21 cellular contexts compared by ENCODE assay signal in the genomic region with DNA sequence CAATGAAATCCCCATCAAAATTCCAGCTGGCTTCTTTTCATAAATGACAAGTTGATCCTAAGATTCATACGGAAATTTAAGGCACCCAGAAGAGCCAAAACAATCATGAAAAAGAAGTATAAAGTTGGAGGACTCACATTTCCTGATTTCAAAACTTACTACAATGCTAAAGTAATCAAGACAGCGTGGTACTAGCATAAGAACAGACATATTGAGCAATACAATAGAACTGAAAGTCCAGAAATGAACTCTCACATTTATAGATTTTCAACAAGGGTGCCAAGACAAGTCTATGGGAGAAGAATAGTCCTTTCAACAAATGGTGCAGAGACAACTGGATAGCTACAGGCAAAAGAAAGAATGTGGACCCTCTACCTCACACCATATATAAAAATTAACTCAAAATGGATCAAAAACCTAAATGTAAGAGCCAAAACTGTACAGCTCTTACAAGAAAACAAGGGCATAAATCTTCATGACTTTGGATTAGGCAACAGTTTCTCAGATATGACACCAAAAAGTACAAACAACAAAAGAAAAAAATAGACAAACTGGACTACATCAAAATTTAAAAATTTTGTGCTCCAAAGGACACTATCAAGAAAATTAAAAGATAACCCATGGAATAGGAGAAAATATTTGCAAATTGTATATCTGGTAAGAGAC. TPM values are rescaled to one million over a fixed set of nuclear protein-coding genes. Genes with fewer than 3 reads are reported as not detected.
DNase-seq lines count a peak whose midpoint lies in the region; ATAC-seq and TF ChIP-seq lines count a peak whose summit lies in the region.
"Had no signal": no experiment of that assay in that cellular context is flagged by ENCODE, and none has a peak within 500 bp of the region (broad histone marks: within the 10 kb centered on the region; RNA-seq: fewer than 3 reads in every experiment).

No MANE protein-coding gene starts in this region.

- in situ Hi-C loops in mammary epithelial cell (cut with MboI; ENCODE audit: low sequenced_read_pairs in 2 of 2): no loop called here

- no peak overlapping the region for H3K9ac ChIP-seq in mammary epithelial cell (ENCODE audit: insufficient read depth, low read length)

- H3K4me3 ChIP-seq in mammary epithelial cell (replicated peaks in 1 of 3; ENCODE audit: insufficient read depth in 1 of 3, low read depth in 2 of 3, low read length in 3 of 3) (no peak overlapping the region), fibroblast of mammary gland (ENCODE audit: control insufficient read depth, low read depth, low read length) (no peak overlapping the region)
- H3K4me3 ChIP-seq: PC-9 had no signal

- intact Hi-C loops in MCF 10A (cut with micrococcal nuclease): no loop called here
- intact Hi-C loops in mammary epithelial cell (cut with micrococcal nuclease): no loop called here

- CTCF ChIA-PET in MCF 10A (lab: Yijun Ruan, JAX): no interaction called here
- CTCF ChIA-PET in mammary epithelial cell (lab: Charles Lee; ENCODE audit: low non-redundant PET): no interaction called here

- H3K27me3 Mint-ChIP-seq in MCF 10A (ENCODE audit: insufficient read depth, unreplicated experiment): peaks cover 11% of the 10 kb centered on the region
- no peaks in the 10 kb centered on the region for H3K27me3 Mint-ChIP-seq in activated T-helper 17 cell treated with anti-CD3 and anti-CD28 coated beads, Interleukin-2, amount 50 U/mL, for 72 hours
- H3K27me3 Mint-ChIP-seq in stimulated activated naive CD8-positive, alpha-beta T cell treated with anti-CD3 and anti-CD28 coated beads, Interleukin-15, amount 100 ng/mL, for 72 hours: no peaks in the 10 kb centered on the region

- no peaks in the 10 kb centered on the region for H3K27me3 ChIP-seq in mammary epithelial cell (ENCODE audit: insufficient read depth, low read length)

- H3K4me1 Mint-ChIP-seq in MCF 10A (ENCODE audit: insufficient read depth, unreplicated experiment): no peaks in the 10 kb centered on the region
- peaks cover 12% of the 10 kb centered on the region for H3K4me1 Mint-ChIP-seq in activated T-helper 17 cell treated with anti-CD3 and anti-CD28 coated beads, Interleukin-2, amount 50 U/mL, for 72 hours
- H3K4me1 Mint-ChIP-seq in stimulated activated naive CD8-positive, alpha-beta T cell treated with anti-CD3 and anti-CD28 coated beads, Interleukin-15, amount 100 ng/mL, for 72 hours: peaks cover 28% of the 10 kb centered on the region

- POLR2A ChIA-PET in MCF 10A (lab: Yijun Ruan, JAX): interaction anchor here (0.6 kb wide), 1 partner anchor 27 kb away, joined by 3 read pairs; no protein-coding TSS in a partner anchor

- H4K20me1 ChIP-seq in mammary epithelial cell (ENCODE audit: insufficient read depth, low read length): no peaks in the 10 kb centered on the region

- no peak overlapping the region for H3K4me2 ChIP-seq in mammary epithelial cell (ENCODE audit: insufficient read depth, low read depth, low read length)
- H3K4me2 ChIP-seq: PC-9 had no signal

- ATAC-seq in activated T-helper 17 cell treated with anti-CD3 and anti-CD28 coated beads, Interleukin-2, amount 50 U/mL, for 72 hours (replicated peaks): no peak
- no peak for ATAC-seq in stimulated activated naive CD8-positive, alpha-beta T cell treated with anti-CD3 and anti-CD28 coated beads, Interleukin-15, amount 100 ng/mL, for 72 hours
- ATAC-seq in HG03571 (IDR thresholded peaks at IDR 0.05; ENCODE audit: unreplicated experiment) (no peak), HG02678 (IDR thresholded peaks at IDR 0.05; ENCODE audit: unreplicated experiment) (no peak)
- ATAC-seq: SK-N-SH treated with all-trans-retinoic acid at 6 μM for 48 hours had no signal

- peak overlapping the region; percentile 76 for H3K27ac Mint-ChIP-seq in MCF 10A (ENCODE audit: low read depth, unreplicated experiment)
- no peak overlapping the region for H3K27ac Mint-ChIP-seq in activated T-helper 17 cell treated with anti-CD3 and anti-CD28 coated beads, Interleukin-2, amount 50 U/mL, for 72 hours
- no peak overlapping the region for H3K27ac Mint-ChIP-seq in stimulated activated naive CD8-positive, alpha-beta T cell treated with anti-CD3 and anti-CD28 coated beads, Interleukin-15, amount 100 ng/mL, for 72 hours

- H2AFZ ChIP-seq in mammary epithelial cell (ENCODE audit: low read depth, low read length): no peak overlapping the region
- H2AFZ ChIP-seq: PC-9 had no signal

- no peaks in the 10 kb centered on the region for H3K9me3 Mint-ChIP-seq in MCF 10A (ENCODE audit: unreplicated experiment)
- H3K9me3 Mint-ChIP-seq in activated T-helper 17 cell treated with anti-CD3 and anti-CD28 coated beads, Interleukin-2, amount 50 U/mL, for 72 hours: no peaks in the 10 kb centered on the region
- H3K9me3 Mint-ChIP-seq in stimulated activated naive CD8-positive, alpha-beta T cell treated with anti-CD3 and anti-CD28 coated beads, Interleukin-15, amount 100 ng/mL, for 72 hours: no peaks in the 10 kb centered on the region

- no peaks in the 10 kb centered on the region for H3K9me3 ChIP-seq in mammary epithelial cell (replicated peaks; ENCODE audit: insufficient read depth, low read length)

- peak overlapping the region; percentile 11 for H3K4me3 Mint-ChIP-seq in MCF 10A (ENCODE audit: unreplicated experiment)
- peak overlapping the region; percentile 33 for H3K4me3 Mint-ChIP-seq in activated T-helper 17 cell treated with anti-CD3 and anti-CD28 coated beads, Interleukin-2, amount 50 U/mL, for 72 hours
- H3K4me3 Mint-ChIP-seq in stimulated activated naive CD8-positive, alpha-beta T cell treated with anti-CD3 and anti-CD28 coated beads, Interleukin-15, amount 100 ng/mL, for 72 hours: peak overlapping the region; percentile 5 to 37

- H3K79me2 ChIP-seq in mammary epithelial cell (ENCODE audit: insufficient read depth, low read length): no peaks in the 10 kb centered on the region

- peaks cover 56% of the 10 kb centered on the region for H3K36me3 Mint-ChIP-seq in MCF 10A (ENCODE audit: insufficient read depth, unreplicated experiment)
- peaks cover 58% of the 10 kb centered on the region for H3K36me3 Mint-ChIP-seq in activated T-helper 17 cell treated with anti-CD3 and anti-CD28 coated beads, Interleukin-2, amount 50 U/mL, for 72 hours (ENCODE audit: low read depth)

- peak; percentile 15 for DNase-seq in MCF 10A (ENCODE audit: unreplicated experiment)
- DNase-seq in mammary epithelial cell: no peak
- peak; percentile 72 for DNase-seq in fibroblast of mammary gland (ENCODE audit: low read depth)
- no peak for DNase-seq in stimulated activated naive CD8-positive, alpha-beta T cell treated with anti-CD3 and anti-CD28 coated beads, Interleukin-15, amount 100 ng/mL, for 72 hours
- DNase-seq in NCI-H510A treated with DMSO at 0.1 percent for 48 hours (lab: John Stamatoyannopoulos, UW): no peak
- DNase-seq: activated CD4-positive, alpha-beta T cell treated with anti-CD3 and anti-CD28 coated beads, Interleukin-2, amount 50 U/mL, for 1 hour; aorta; COR-L47; Kasumi-1; mesendoderm; NCI-H187 treated with DMSO at 0.1 percent for 48 hours; PC-9; substantia nigra had no signal

- H3K4me1 ChIP-seq in mammary epithelial cell (ENCODE audit: insufficient read depth, low read length): no peaks in the 10 kb centered on the region

- TF ChIP-seq CTCF in MCF 10A (IDR thresholded peaks at IDR 0.05; ENCODE audit: unreplicated experiment) (no peak), mammary epithelial cell (conservative IDR thresholded peaks at IDR 0.05 in 1 of 2, IDR thresholded peaks at IDR 0.05 in 1 of 2; ENCODE audit: extremely low read depth in 1 of 2, insufficient read depth in 1 of 2, low read depth in 1 of 2, low read length in 2 of 2) (no peak), fibroblast of mammary gland (conservative IDR thresholded peaks at IDR 0.05; ENCODE audit: control insufficient read depth, insufficient read depth, low read depth, low read length) (no peak)

- WGBS in mammary epithelial cell (ENCODE audit: low coverage, missing lambda C conversion rate): 74% methylated on average over 2 of the region's 2 CpGs

- BruUV-seq in MCF 10A (replicated peaks; lab: Mats Ljungman, UMichigan) (no TSS peak), mammary epithelial cell (replicated peaks; lab: Mats Ljungman, UMichigan) (no TSS peak)

- no peak overlapping the region for H3K27ac ChIP-seq in mammary epithelial cell (ENCODE audit: insufficient read depth, low read depth, low read length)
- H3K27ac ChIP-seq: PC-9 had no signal

- H3K36me3 ChIP-seq in mammary epithelial cell (ENCODE audit: insufficient read depth, low read length): peaks cover 7% of the 10 kb centered on the region

- dilution Hi-C loops in mammary epithelial cell (cut with HindIII; ENCODE audit: low sequenced_read_pairs): no loop called here

RNA-seq across cellular contexts. Expression of a gene that starts 28.5 kb away (rescaled TPM):
- total RNA-seq in MCF 10A (2022): not detected in 2 replicates
- total RNA-seq in mammary epithelial cell: not detected
- polyA plus RNA-seq in mammary epithelial cell: not detected
- polyA minus RNA-seq in mammary epithelial cell: not detected
- 100 to 1,000 TPM; 103 to 191 TPM for total RNA-seq in activated T-helper 17 cell treated with anti-CD3 and anti-CD28 coated beads, Interleukin-2, amount 50 U/mL, for 72 hours
- total RNA-seq: chondrocyte, NCI-H460, PC-9 had no signal
- polyA plus RNA-seq: AG04450, neural cell had no signal

RNA-seq across cellular contexts. Expression of a gene that starts 35.4 kb away (rescaled TPM):
- total RNA-seq in MCF 10A (2022) (30.6 and 34.5 TPM in 2 replicates), mammary epithelial cell (10 to 100 TPM; 32.0 to 34.4 TPM)
- 33.8 TPM for polyA plus RNA-seq in mammary epithelial cell
- polyA minus RNA-seq in mammary epithelial cell: 41.6 TPM
- 10 to 100 TPM; 16.4 to 19.8 TPM for total RNA-seq in activated T-helper 17 cell treated with anti-CD3 and anti-CD28 coated beads, Interleukin-2, amount 50 U/mL, for 72 hours

Comparison
In these comparisons a context has a peak if more than half of its experiments do, and no peak if none do; other contexts are left out.
1. DNase-seq: peak in MCF 10A (single experiment) and fibroblast of mammary gland (single experiment); none in mammary epithelial cell (single experiment), stimulated activated naive CD8-positive, alpha-beta T cell treated with anti-CD3 and anti-CD28 coated beads, Interleukin-15, amount 100 ng/mL, for 72 hours (0 of 2) and NCI-H510A treated with DMSO at 0.1 percent for 48 hours (single experiment).
2. RNA of a gene that starts 28.5 kb away (total RNA-seq): 103 to 191 TPM in activated T-helper 17 cell treated with anti-CD3 and anti-CD28 coated beads, Interleukin-2, amount 50 U/mL, for 72 hours; not detected in MCF 10A and not detected in mammary epithelial cell; every median in the first group is over 100 times any median in the second.
3. Peak in every context shown above with its lines, with median percentiles within 50 percentile points of each other: H3K4me3 Mint-ChIP-seq.